9 cellular contexts compared by ENCODE assay signal in genomic region chr2:23563673-23564617, GRCh38.
DNase-seq lines count a peak whose midpoint lies in the region; ATAC-seq and TF ChIP-seq lines count a peak whose summit lies in the region.
"Had no signal": no experiment of that assay in that cellular context is flagged by ENCODE, and none has a peak within 500 bp of the region (broad histone marks: within the 10 kb centered on the region; RNA-seq: fewer than 3 reads in every experiment).

No MANE protein-coding gene starts in this region.

- ATAC-seq in Right ventricle myocardium inferior, result peak; percentile 63
- ATAC-seq in HG03571 (IDR thresholded peaks at IDR 0.05; ENCODE audit: unreplicated experiment), result no peak
- ATAC-seq in GM21825 (IDR thresholded peaks at IDR 0.05; ENCODE audit: unreplicated experiment), result no peak
- no peak for ATAC-seq in HG03457 (IDR thresholded peaks at IDR 0.05; ENCODE audit: unreplicated experiment)

- DNase-seq in Right ventricle myocardium inferior (ENCODE audit: missing footprints) (peak; percentile 81), cardiac septum (ENCODE audit: low spot score) (no peak), fibroblast of mammary gland (ENCODE audit: low read depth) (peak; percentile 68), myocyte (ENCODE audit: low read depth) (peak; percentile 97), NAMALWA (ENCODE audit: low spot score) (no peak)
- DNase-seq: right lobe of liver had no signal

- intact Hi-C loops in Right ventricle myocardium inferior (cut with DNase I), result no loop called here
- intact Hi-C loops in cardiac septum (cut with DNase I), result loop anchor here (10.0 kb wide), 1 partner anchor 179 kb away; the partner anchor contains the start of gene KLHL29

- H3K4me3 ChIP-seq in fibroblast of mammary gland (ENCODE audit: control insufficient read depth, low read depth, low read length), result no peak overlapping the region
- H3K4me3 ChIP-seq: right lobe of liver had no signal

- TF ChIP-seq CTCF in fibroblast of mammary gland (conservative IDR thresholded peaks at IDR 0.05; ENCODE audit: control insufficient read depth, insufficient read depth, low read depth, low read length), result no peak

Comparison
In these comparisons a context has a peak if more than half of its experiments do, and no peak if none do; other contexts are left out.
1. DNase-seq: peak in Right ventricle myocardium inferior (single experiment), fibroblast of mammary gland (single experiment) and myocyte (single experiment); none in cardiac septum (single experiment) and NAMALWA (single experiment).